9 cellular contexts compared by ENCODE assay signal in the genomic region with DNA sequence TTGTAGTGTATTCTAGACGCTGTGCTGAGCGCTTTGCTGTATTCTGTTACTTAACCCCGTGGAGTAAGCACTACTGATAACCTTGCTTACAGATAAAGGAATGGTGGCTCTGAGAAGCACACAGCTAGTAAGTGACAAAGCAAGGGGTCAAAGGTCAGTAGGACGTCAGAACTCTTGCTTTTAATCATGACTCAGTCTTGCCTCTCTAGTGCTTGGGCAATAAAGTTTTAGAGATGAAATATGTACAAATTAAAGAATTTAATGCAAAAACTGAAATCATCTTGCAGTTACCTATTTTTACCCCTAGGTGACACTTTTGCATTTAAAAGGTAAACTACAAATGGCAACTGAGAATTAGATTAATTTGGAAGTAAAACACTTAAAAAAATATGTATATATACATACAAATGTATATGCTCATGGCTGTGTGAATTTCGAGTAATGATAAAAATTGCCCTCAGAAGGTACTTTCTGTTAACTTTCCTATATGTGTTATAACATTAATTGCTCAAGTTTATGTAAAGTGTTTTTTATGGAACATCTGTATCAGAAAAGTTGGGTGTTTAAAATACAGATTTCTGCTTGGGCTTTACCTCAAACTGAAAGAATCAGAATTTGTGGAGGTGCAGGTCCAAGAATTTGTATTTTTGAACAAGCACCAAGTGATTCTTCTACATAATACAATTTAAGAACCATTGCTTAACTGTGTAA.
DNase-seq lines count a peak whose midpoint lies in the region; ATAC-seq and TF ChIP-seq lines count a peak whose summit lies in the region.
"Had no signal": no experiment of that assay in that cellular context is flagged by ENCODE, and none has a peak within 500 bp of the region (broad histone marks: within the 10 kb centered on the region; RNA-seq: fewer than 3 reads in every experiment).

No MANE protein-coding gene starts in this region.

- no peak overlapping the region for H3K4me3 Mint-ChIP-seq in stimulated activated effector memory CD8-positive, alpha-beta T cell treated with anti-CD3 and anti-CD28 coated beads, Interleukin-12 subunit alpha, Interleukin-12 subunit beta, amount 100 ng/mL, for 72 hours
- H3K4me3 Mint-ChIP-seq: CD4-positive, alpha-beta memory T cell had no signal

- intact Hi-C loops in esophagus squamous epithelium (cut with DNase I), result no loop called here

- peak; percentile 28 to 34 for DNase-seq in NCI-H2081 (lab: John Stamatoyannopoulos, UW)
- DNase-seq in NCI-H2081 treated with DMSO at 0.1 percent for 48 hours (lab: John Stamatoyannopoulos, UW), result no peak
- no peak for DNase-seq in esophagus squamous epithelium (lab: John Stamatoyannopoulos, UW)
- DNase-seq in stimulated activated effector memory CD8-positive, alpha-beta T cell treated with anti-CD3 and anti-CD28 coated beads, Interleukin-12 subunit alpha, Interleukin-12 subunit beta, amount 100 ng/mL, for 72 hours (ENCODE audit: low spot score in 2 of 2), result no peak
- no peak for DNase-seq in amygdala (lab: John Stamatoyannopoulos, UW)
- DNase-seq in cerebellar nuclear complex (lab: John Stamatoyannopoulos, UW), result no peak

- H3K36me3 Mint-ChIP-seq in stimulated activated effector memory CD8-positive, alpha-beta T cell treated with anti-CD3 and anti-CD28 coated beads, Interleukin-12 subunit alpha, Interleukin-12 subunit beta, amount 100 ng/mL, for 72 hours, result no peaks in the 10 kb centered on the region
- H3K36me3 Mint-ChIP-seq: CD4-positive, alpha-beta memory T cell had no signal

- H2AFZ ChIP-seq in OCI-LY3 (ENCODE audit: low read depth, low read length), result peak overlapping the region; percentile 54

- H3K4me3 ChIP-seq in OCI-LY3 (ENCODE audit: low read length), result no peak overlapping the region
- no peak overlapping the region for H3K4me3 ChIP-seq in esophagus squamous epithelium

- H3K4me2 ChIP-seq in OCI-LY3 (ENCODE audit: low read length), result peak overlapping the region; percentile 13

- no peak overlapping the region for H3K9ac ChIP-seq in OCI-LY3 (ENCODE audit: low read length)

- H4K20me1 ChIP-seq in OCI-LY3 (ENCODE audit: insufficient read depth, low read length), result no peaks in the 10 kb centered on the region

- 21 to 32% methylated on average over 5 of the region's 5 CpGs for WGBS in esophagus squamous epithelium, 2 donors

- H3K79me2 ChIP-seq in OCI-LY3 (ENCODE audit: low read length), result no peaks in the 10 kb centered on the region

- H3K9me3 Mint-ChIP-seq in stimulated activated effector memory CD8-positive, alpha-beta T cell treated with anti-CD3 and anti-CD28 coated beads, Interleukin-12 subunit alpha, Interleukin-12 subunit beta, amount 100 ng/mL, for 72 hours, result no peaks in the 10 kb centered on the region
- H3K9me3 Mint-ChIP-seq: CD4-positive, alpha-beta memory T cell had no signal

- peak; percentile 57 for TF ChIP-seq CTCF in OCI-LY3 (IDR thresholded peaks at IDR 0.05; ENCODE audit: low read depth, low read length)
- TF ChIP-seq CTCF in esophagus squamous epithelium (IDR thresholded peaks at IDR 0.05), result peak; percentile 33 to 59 (median 46)

- H3K4me1 ChIP-seq in OCI-LY3 (ENCODE audit: low read length) (peaks cover 15% of the 10 kb centered on the region), esophagus squamous epithelium (no peaks in the 10 kb centered on the region)

- H3K36me3 ChIP-seq in OCI-LY3 (replicated peaks; ENCODE audit: low read depth, low read length) (no peaks in the 10 kb centered on the region), esophagus squamous epithelium (no peaks in the 10 kb centered on the region)

- no peak overlapping the region for H3K27ac Mint-ChIP-seq in stimulated activated effector memory CD8-positive, alpha-beta T cell treated with anti-CD3 and anti-CD28 coated beads, Interleukin-12 subunit alpha, Interleukin-12 subunit beta, amount 100 ng/mL, for 72 hours
- H3K27ac Mint-ChIP-seq: CD4-positive, alpha-beta memory T cell had no signal

- H3K9me3 ChIP-seq in OCI-LY3 (ENCODE audit: insufficient read depth, low read length), result no peaks in the 10 kb centered on the region
- H3K9me3 ChIP-seq in esophagus squamous epithelium, result no peaks in the 10 kb centered on the region

- H3K4me1 Mint-ChIP-seq in stimulated activated effector memory CD8-positive, alpha-beta T cell treated with anti-CD3 and anti-CD28 coated beads, Interleukin-12 subunit alpha, Interleukin-12 subunit beta, amount 100 ng/mL, for 72 hours, result no peaks in the 10 kb centered on the region
- H3K4me1 Mint-ChIP-seq: CD4-positive, alpha-beta memory T cell had no signal

- TF ChIP-seq POLR2A in esophagus squamous epithelium (IDR thresholded peaks at IDR 0.05), result no peak

- ATAC-seq in stimulated activated effector memory CD8-positive, alpha-beta T cell treated with anti-CD3 and anti-CD28 coated beads, Interleukin-12 subunit alpha, Interleukin-12 subunit beta, amount 100 ng/mL, for 72 hours, result peak; percentile 37
- ATAC-seq in activated CD4-positive, CD25-positive, alpha-beta regulatory T cell treated with anti-CD3 and anti-CD28 coated beads, Interleukin-2, amount 50 U/mL, for 24 hours, result no peak

- no peaks in the 10 kb centered on the region for H3K27me3 ChIP-seq in OCI-LY3 (ENCODE audit: low read depth, low read length)
- H3K27me3 ChIP-seq in esophagus squamous epithelium, result peaks cover 0 to 8% (median 0%) of the 10 kb centered on the region in 4 donors

- H3K27ac ChIP-seq in OCI-LY3 (ENCODE audit: low read length) (no peak overlapping the region), esophagus squamous epithelium (no peak overlapping the region)

Comparison
In these comparisons a context has a peak if more than half of its experiments do, and no peak if none do; other contexts are left out.
1. DNase-seq: peak in NCI-H2081 (2 of 2); none in NCI-H2081 treated with DMSO at 0.1 percent for 48 hours (single experiment), esophagus squamous epithelium (single experiment), stimulated activated effector memory CD8-positive, alpha-beta T cell treated with anti-CD3 and anti-CD28 coated beads, Interleukin-12 subunit alpha, Interleukin-12 subunit beta, amount 100 ng/mL, for 72 hours (0 of 2), amygdala (0 of 56) and cerebellar nuclear complex (0 of 2).